In the genomic region with DNA sequence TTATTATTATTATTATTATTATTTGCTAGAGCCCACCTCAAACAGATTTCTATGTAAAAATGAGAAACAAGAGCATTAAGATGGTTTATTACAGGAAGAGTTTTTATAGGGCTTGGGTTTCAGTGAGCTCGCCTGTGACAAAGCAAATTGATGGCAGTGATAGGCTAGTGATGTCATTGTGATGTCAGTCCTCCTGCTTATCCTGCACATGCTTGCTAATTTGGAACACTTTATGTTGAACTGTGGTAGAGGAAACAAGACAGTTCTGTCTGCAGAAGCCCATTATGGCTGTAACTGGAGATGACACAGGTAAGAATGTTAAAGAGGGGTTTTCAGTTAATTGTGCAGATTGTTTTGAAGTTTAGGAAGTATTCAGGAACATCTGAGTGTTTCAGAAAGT, we compare ENCODE assay signal across 8 cellular contexts.
A peak's percentile ranks its signal among the peaks of the same experiment; 100 is the strongest.
DNase-seq lines count a peak whose midpoint lies in the region; ATAC-seq and TF ChIP-seq lines count a peak whose summit lies in the region.

No MANE protein-coding gene starts in this region.

- no peaks in the 10 kb centered on the region for H3K27me3 Mint-ChIP-seq in stimulated activated memory B cell treated with anti-CD40 and anti-IgM and Interleukin-4, amounts not matched to agents 10 μg/mL and 1 μg/mL and 100 μg/mL, for 72 hours

- H3K4me1 ChIP-seq in BLaER1 (peaks cover 24% of the 10 kb centered on the region), hepatocyte (ENCODE audit: insufficient read depth) (peaks cover 3% of the 10 kb centered on the region)

- H3K27me3 ChIP-seq in BLaER1, result no peaks in the 10 kb centered on the region
- no peaks in the 10 kb centered on the region for H3K27me3 ChIP-seq in hepatocyte

- H3K36me3 ChIP-seq in BLaER1 (no peaks in the 10 kb centered on the region), hepatocyte (replicated peaks; ENCODE audit: insufficient read depth, low read depth) (no peaks in the 10 kb centered on the region)

- H3K36me3 Mint-ChIP-seq in stimulated activated memory B cell treated with anti-CD40 and anti-IgM and Interleukin-4, amounts not matched to agents 10 μg/mL and 1 μg/mL and 100 μg/mL, for 72 hours, result peaks cover 20% of the 10 kb centered on the region

- peak overlapping the region; percentile 80 for H3K4me3 Mint-ChIP-seq in stimulated activated memory B cell treated with anti-CD40 and anti-IgM and Interleukin-4, amounts not matched to agents 10 μg/mL and 1 μg/mL and 100 μg/mL, for 72 hours

- H3K4me3 ChIP-seq in BLaER1 (no peak overlapping the region), hepatocyte (peak overlapping the region; percentile 21)

- ATAC-seq in stimulated activated memory B cell treated with anti-CD40 and anti-IgM and Interleukin-4, amounts not matched to agents 10 μg/mL and 1 μg/mL and 100 μg/mL, for 72 hours, result no peak
- ATAC-seq in HG03469 (IDR thresholded peaks at IDR 0.05; ENCODE audit: unreplicated experiment), result no peak

- no peaks in the 10 kb centered on the region for H3K9me3 Mint-ChIP-seq in stimulated activated memory B cell treated with anti-CD40 and anti-IgM and Interleukin-4, amounts not matched to agents 10 μg/mL and 1 μg/mL and 100 μg/mL, for 72 hours

- DNase-seq in KBM-7, result peak; percentile 9
- DNase-seq in activated T-helper 1 cell treated with Interleukin-2 at 50 U/mL for 16 hours (ENCODE audit: low read depth), result peak; percentile 6
- DNase-seq in hepatocyte (ENCODE audit: low spot score), result peak; percentile 38
- no peak for DNase-seq in GM19240 (ENCODE audit: insufficient read length, low spot score)
- no peak for DNase-seq in cerebellar nuclear complex (lab: John Stamatoyannopoulos, UW)

- peak overlapping the region; percentile 97 for H3K27ac Mint-ChIP-seq in stimulated activated memory B cell treated with anti-CD40 and anti-IgM and Interleukin-4, amounts not matched to agents 10 μg/mL and 1 μg/mL and 100 μg/mL, for 72 hours

- H3K4me2 ChIP-seq in BLaER1, result peak overlapping the region; percentile 85
- peak overlapping the region; percentile 71 for H3K4me2 ChIP-seq in hepatocyte

- H4K20me1 ChIP-seq in BLaER1 (no peaks in the 10 kb centered on the region), hepatocyte (ENCODE audit: insufficient read depth, poor library complexity, severe bottlenecking) (no peaks in the 10 kb centered on the region)

- H3K79me2 ChIP-seq in hepatocyte, result no peaks in the 10 kb centered on the region

- no peak overlapping the region for H3K27ac ChIP-seq in BLaER1
- H3K27ac ChIP-seq in hepatocyte, result peak overlapping the region; percentile 96

- WGBS in hepatocyte (ENCODE audit: low lambda C conversion rate, missing lambda C conversion rate), result 37% methylated on average over 1 of the region's 1 CpG

- peak overlapping the region; percentile 76 for H2AFZ ChIP-seq in hepatocyte

- in situ Hi-C loops in KBM-7 (cut with MboI; ENCODE audit: low pct_unique_long_range_greater_than_20kb, low sequenced_read_pairs), result no loop called here

- peaks cover 28% of the 10 kb centered on the region for H3K4me1 Mint-ChIP-seq in stimulated activated memory B cell treated with anti-CD40 and anti-IgM and Interleukin-4, amounts not matched to agents 10 μg/mL and 1 μg/mL and 100 μg/mL, for 72 hours

- no peak for TF ChIP-seq CTCF in hepatocyte (IDR thresholded peaks at IDR 0.05; ENCODE audit: poor library complexity)

- no peaks in the 10 kb centered on the region for H3K9me3 ChIP-seq in BLaER1
- no peaks in the 10 kb centered on the region for H3K9me3 ChIP-seq in hepatocyte (ENCODE audit: low read depth)

- no peaks in the 10 kb centered on the region for H3K9me2 ChIP-seq in hepatocyte (replicated peaks; ENCODE audit: insufficient read depth)

- no peak overlapping the region for H3K9ac ChIP-seq in BLaER1

Comparison
In these comparisons a context has a peak if more than half of its experiments do, and no peak if none do; other contexts are left out.
1. DNase-seq: peak in KBM-7 (single experiment), activated T-helper 1 cell treated with Interleukin-2 at 50 U/mL for 16 hours (single experiment) and hepatocyte (single experiment); none in GM19240 (single experiment) and cerebellar nuclear complex (0 of 2).